1 cellular context compared by ENCODE assay signal in the genomic region with DNA sequence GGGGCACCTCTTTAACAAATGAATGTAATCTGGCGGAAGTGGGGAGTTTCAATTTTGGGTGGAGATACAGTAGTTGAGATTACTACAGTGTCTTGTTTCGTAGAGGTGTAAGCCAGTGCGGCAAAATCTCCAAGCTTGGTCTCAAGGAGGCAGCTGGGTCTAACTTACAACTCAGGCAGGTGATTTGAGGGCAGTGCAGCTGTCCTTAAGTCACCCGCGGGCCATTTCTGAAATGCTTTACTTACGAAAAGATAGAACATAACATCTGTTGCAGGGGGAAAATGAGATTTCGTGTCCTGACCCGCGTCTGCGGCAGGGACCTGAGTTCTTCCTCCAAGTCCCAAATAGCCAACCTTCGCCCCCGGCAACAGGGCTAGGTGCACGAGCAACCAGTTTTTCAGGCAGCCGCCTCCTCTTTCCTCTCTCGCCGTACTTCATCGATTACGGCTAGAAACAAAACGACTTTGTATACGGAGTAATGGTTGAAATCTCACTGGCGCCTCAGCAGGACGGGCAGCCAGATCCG.
TF ChIP-seq lines count a peak whose summit lies in the region.

No MANE protein-coding gene starts in this region.

TF ChIP-seq in HCT116, 20 proteins besides CTCF, POLR2A, EP300 and RAD21:
- no peak for TF ChIP-seq SIN3A (IDR thresholded peaks at IDR 0.05; ENCODE audit: low read depth)
- no peak for TF ChIP-seq CBX3 (IDR thresholded peaks at IDR 0.05; ENCODE audit: low read depth)
- TF ChIP-seq TCF7L2 (IDR thresholded peaks at IDR 0.05; ENCODE audit: borderline replicate concordance, extremely low read depth, insufficient read depth, insufficient read length), result no peak
- TF ChIP-seq CEBPB (IDR thresholded peaks at IDR 0.05; ENCODE audit: low read depth), result no peak
- TF ChIP-seq, protein P1, sequence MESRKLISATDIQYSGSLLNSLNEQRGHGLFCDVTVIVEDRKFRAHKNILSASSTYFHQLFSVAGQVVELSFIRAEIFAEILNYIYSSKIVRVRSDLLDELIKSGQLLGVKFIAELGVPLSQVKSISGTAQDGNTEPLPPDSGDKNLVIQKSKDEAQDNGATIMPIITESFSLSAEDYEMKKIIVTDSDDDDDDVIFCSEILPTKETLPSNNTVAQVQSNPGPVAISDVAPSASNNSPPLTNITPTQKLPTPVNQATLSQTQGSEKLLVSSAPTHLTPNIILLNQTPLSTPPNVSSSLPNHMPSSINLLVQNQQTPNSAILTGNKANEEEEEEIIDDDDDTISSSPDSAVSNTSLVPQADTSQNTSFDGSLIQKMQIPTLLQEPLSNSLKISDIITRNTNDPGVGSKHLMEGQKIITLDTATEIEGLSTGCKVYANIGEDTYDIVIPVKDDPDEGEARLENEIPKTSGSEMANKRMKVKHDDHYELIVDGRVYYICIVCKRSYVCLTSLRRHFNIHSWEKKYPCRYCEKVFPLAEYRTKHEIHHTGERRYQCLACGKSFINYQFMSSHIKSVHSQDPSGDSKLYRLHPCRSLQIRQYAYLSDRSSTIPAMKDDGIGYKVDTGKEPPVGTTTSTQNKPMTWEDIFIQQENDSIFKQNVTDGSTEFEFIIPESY (IDR thresholded peaks at IDR 0.05; ENCODE audit: extremely low read depth, insufficient replicate concordance, low read length), result no peak
- TF ChIP-seq EGR1 (IDR thresholded peaks at IDR 0.05; ENCODE audit: low read depth), result no peak
- TF ChIP-seq SRF (IDR thresholded peaks at IDR 0.05; ENCODE audit: low read depth), result no peak
- TF ChIP-seq ZFX (IDR thresholded peaks at IDR 0.05), result no peak
- TF ChIP-seq, protein P2, sequence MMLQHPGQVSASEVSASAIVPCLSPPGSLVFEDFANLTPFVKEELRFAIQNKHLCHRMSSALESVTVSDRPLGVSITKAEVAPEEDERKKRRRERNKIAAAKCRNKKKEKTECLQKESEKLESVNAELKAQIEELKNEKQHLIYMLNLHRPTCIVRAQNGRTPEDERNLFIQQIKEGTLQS (IDR thresholded peaks at IDR 0.05), result no peak
- TF ChIP-seq ZNF274 (IDR thresholded peaks at IDR 0.05; ENCODE audit: low read depth, low read length), result no peak
- TF ChIP-seq POLR2AphosphoS5 (IDR thresholded peaks at IDR 0.05; ENCODE audit: low read depth, low read length), result no peak
- TF ChIP-seq YY1 (IDR thresholded peaks at IDR 0.05; ENCODE audit: extremely low read depth, insufficient replicate concordance, low read depth, low read length), result no peak
- TF ChIP-seq EZH2 (IDR thresholded peaks at IDR 0.05), result no peak
- TF ChIP-seq, protein P3, sequence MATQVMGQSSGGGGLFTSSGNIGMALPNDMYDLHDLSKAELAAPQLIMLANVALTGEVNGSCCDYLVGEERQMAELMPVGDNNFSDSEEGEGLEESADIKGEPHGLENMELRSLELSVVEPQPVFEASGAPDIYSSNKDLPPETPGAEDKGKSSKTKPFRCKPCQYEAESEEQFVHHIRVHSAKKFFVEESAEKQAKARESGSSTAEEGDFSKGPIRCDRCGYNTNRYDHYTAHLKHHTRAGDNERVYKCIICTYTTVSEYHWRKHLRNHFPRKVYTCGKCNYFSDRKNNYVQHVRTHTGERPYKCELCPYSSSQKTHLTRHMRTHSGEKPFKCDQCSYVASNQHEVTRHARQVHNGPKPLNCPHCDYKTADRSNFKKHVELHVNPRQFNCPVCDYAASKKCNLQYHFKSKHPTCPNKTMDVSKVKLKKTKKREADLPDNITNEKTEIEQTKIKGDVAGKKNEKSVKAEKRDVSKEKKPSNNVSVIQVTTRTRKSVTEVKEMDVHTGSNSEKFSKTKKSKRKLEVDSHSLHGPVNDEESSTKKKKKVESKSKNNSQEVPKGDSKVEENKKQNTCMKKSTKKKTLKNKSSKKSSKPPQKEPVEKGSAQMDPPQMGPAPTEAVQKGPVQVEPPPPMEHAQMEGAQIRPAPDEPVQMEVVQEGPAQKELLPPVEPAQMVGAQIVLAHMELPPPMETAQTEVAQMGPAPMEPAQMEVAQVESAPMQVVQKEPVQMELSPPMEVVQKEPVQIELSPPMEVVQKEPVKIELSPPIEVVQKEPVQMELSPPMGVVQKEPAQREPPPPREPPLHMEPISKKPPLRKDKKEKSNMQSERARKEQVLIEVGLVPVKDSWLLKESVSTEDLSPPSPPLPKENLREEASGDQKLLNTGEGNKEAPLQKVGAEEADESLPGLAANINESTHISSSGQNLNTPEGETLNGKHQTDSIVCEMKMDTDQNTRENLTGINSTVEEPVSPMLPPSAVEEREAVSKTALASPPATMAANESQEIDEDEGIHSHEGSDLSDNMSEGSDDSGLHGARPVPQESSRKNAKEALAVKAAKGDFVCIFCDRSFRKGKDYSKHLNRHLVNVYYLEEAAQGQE (IDR thresholded peaks at IDR 0.05; ENCODE audit: low read depth), result no peak
- no peak for TF ChIP-seq ELF1 (IDR thresholded peaks at IDR 0.05; ENCODE audit: borderline replicate concordance, low read depth)
- TF ChIP-seq, protein P4, sequence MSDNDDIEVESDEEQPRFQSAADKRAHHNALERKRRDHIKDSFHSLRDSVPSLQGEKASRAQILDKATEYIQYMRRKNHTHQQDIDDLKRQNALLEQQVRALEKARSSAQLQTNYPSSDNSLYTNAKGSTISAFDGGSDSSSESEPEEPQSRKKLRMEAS (IDR thresholded peaks at IDR 0.05), result no peak
